Comparison of ENCODE assay signal across 8 cellular contexts in genomic region chr13:42270857-42271215, GRCh38. TPM values are rescaled to one million over a fixed set of nuclear protein-coding genes. Genes with fewer than 3 reads are reported as not detected.
DNase-seq lines count a peak whose midpoint lies in the region; ATAC-seq, FAIRE-seq and TF ChIP-seq lines count a peak whose summit lies in the region.

No MANE protein-coding gene starts in this region.

- CTCF ChIA-PET in naive thymus-derived CD4-positive, alpha-beta T cell (lab: Charles Lee): no interaction called here

- no peaks in the 10 kb centered on the region for H3K36me3 Mint-ChIP-seq in chondrocyte (ENCODE audit: low read depth)
- peaks cover 0 to 10% (median 0%) of the 10 kb centered on the region in 5 donors for H3K36me3 Mint-ChIP-seq in naive thymus-derived CD4-positive, alpha-beta T cell

- WGBS in HUES64: 84% methylated on average over 6 of the region's 6 CpGs

- POLR2A ChIA-PET in naive thymus-derived CD4-positive, alpha-beta T cell (lab: Charles Lee): interaction anchor here (0.6 to 2.7 kb wide), 3 partner anchors 10 to 768 kb away, joined by 5 to 11 read pairs (median 5); partner anchors contain the start of gene VWA8

- no peak overlapping the region for H3K27ac ChIP-seq in HUES64 (ENCODE audit: low read depth, low read length)
- peak overlapping the region; percentile 93 for H3K27ac ChIP-seq in naive thymus-derived CD4-positive, alpha-beta T cell (ENCODE audit: low read depth, low read length)

- no peaks in the 10 kb centered on the region for H3K27me3 ChIP-seq in HUES64 (ENCODE audit: insufficient read depth, low read length)
- H3K27me3 ChIP-seq in naive thymus-derived CD4-positive, alpha-beta T cell (ENCODE audit: control insufficient read depth in 2 of 2, insufficient read depth in 2 of 2, low read length in 2 of 2): no peaks in the 10 kb centered on the region

- H3K4me3 Mint-ChIP-seq in chondrocyte (ENCODE audit: unreplicated experiment): peak overlapping the region; percentile 98
- H3K4me3 Mint-ChIP-seq in naive thymus-derived CD4-positive, alpha-beta T cell: peak overlapping the region in 9 of 10 donors; percentile 84 to 98 (median 97)

- H3K27me3 Mint-ChIP-seq in chondrocyte (ENCODE audit: low read depth): no peaks in the 10 kb centered on the region
- H3K27me3 Mint-ChIP-seq in naive thymus-derived CD4-positive, alpha-beta T cell: peaks cover 0 to 5% (median 0%) of the 10 kb centered on the region in 5 donors

- TF ChIP-seq CTCF in AG09309 (IDR thresholded peaks at IDR 0.05; ENCODE audit: control insufficient read depth, insufficient read depth, low read depth, low read length, missing control alignments) (no peak), chondrocyte (IDR thresholded peaks at IDR 0.05) (no peak)

- peaks cover 41% of the 10 kb centered on the region for H3K4me1 Mint-ChIP-seq in chondrocyte (ENCODE audit: low read depth)
- H3K4me1 Mint-ChIP-seq in naive thymus-derived CD4-positive, alpha-beta T cell: peaks cover 16 to 50% (median 44%) of the 10 kb centered on the region in 7 donors

- no peak for ATAC-seq in naive thymus-derived CD4-positive, alpha-beta T cell
- ATAC-seq in GM21737 (IDR thresholded peaks at IDR 0.05; ENCODE audit: unreplicated experiment) (no peak), GM21723 (IDR thresholded peaks at IDR 0.05; ENCODE audit: unreplicated experiment) (no peak)

- DNase-seq in AG09309 (ENCODE audit: low read depth) (no peak), chondrocyte (ENCODE audit: low spot score) (no peak), GM19239 (ENCODE audit: insufficient read length, low spot score) (no peak), DMS53 (lab: John Stamatoyannopoulos, UW) (no peak)
- DNase-seq in naive thymus-derived CD4-positive, alpha-beta T cell: no peak

- H3K9me3 ChIP-seq in HUES64 (ENCODE audit: insufficient read depth, low read depth, low read length): peaks cover 16% of the 10 kb centered on the region
- no peaks in the 10 kb centered on the region for H3K9me3 ChIP-seq in naive thymus-derived CD4-positive, alpha-beta T cell (ENCODE audit: control insufficient read depth in 2 of 3, low read length in 3 of 3)

- H3K4me1 ChIP-seq in HUES64 (ENCODE audit: insufficient read depth, low read length): peaks cover 8% of the 10 kb centered on the region; the same call in 1 of the 2 replicates
- H3K4me1 ChIP-seq in naive thymus-derived CD4-positive, alpha-beta T cell (ENCODE audit: control insufficient read depth in 2 of 2, insufficient read depth in 2 of 2, low read length in 2 of 2): peaks cover 21% of the 10 kb centered on the region in 2 donors

- peak overlapping the region; percentile 94; the same call in 1 of the 2 replicates for H3K4me3 ChIP-seq in AG09309 (ENCODE audit: control insufficient read depth, low read depth, low read length)
- H3K4me3 ChIP-seq in HUES64 (ENCODE audit: low read length): peak overlapping the region; percentile 78
- H3K4me3 ChIP-seq in naive thymus-derived CD4-positive, alpha-beta T cell (ENCODE audit: low read length): peak overlapping the region; percentile 84

- H3K27ac Mint-ChIP-seq in chondrocyte (ENCODE audit: unreplicated experiment): no peak overlapping the region
- peak overlapping the region; percentile 75 to 98 (median 96) for H3K27ac Mint-ChIP-seq in naive thymus-derived CD4-positive, alpha-beta T cell

- peaks cover 8% of the 10 kb centered on the region for H3K9me3 Mint-ChIP-seq in chondrocyte (ENCODE audit: low read depth)
- H3K9me3 Mint-ChIP-seq in naive thymus-derived CD4-positive, alpha-beta T cell: peaks cover 0 to 4% (median 0%) of the 10 kb centered on the region in 11 donors

- intact Hi-C loops in naive thymus-derived CD4-positive, alpha-beta T cell (cut with micrococcal nuclease): loop anchor here (1.0 to 10.0 kb wide), 21 partner anchors 56 to 1874 kb away; partner anchors contain the start of genes MTRF1 (in 2 of the 2), CCDC122 (in 1 of the 2), DGKH (in 1 of the 2) and EPSTI1 (in 1 of the 2)

- 0 out of 2 replicates have a peak overlapping the region, but pooled peaks have one; percentile 69 for H3K9ac ChIP-seq in HUES64 (ENCODE audit: low read depth, low read length)

- H3K36me3 ChIP-seq in HUES64 (ENCODE audit: insufficient read depth, low read length): no peaks in the 10 kb centered on the region
- peaks cover 0 to 4% (median 0%) of the 10 kb centered on the region in 3 experiments for H3K36me3 ChIP-seq in naive thymus-derived CD4-positive, alpha-beta T cell (ENCODE audit: control insufficient read depth in 2 of 3, insufficient read depth in 3 of 3, low read length in 3 of 3)

- no peak for FAIRE-seq in GM19239 (lab: Jason Lieb, UNC)

RNA-seq across cellular contexts. Expression of gene AKAP11, which starts 1.1 kb away (rescaled TPM):
- polyA plus RNA-seq in HUES64 (2013, experiment 1 of 2): 11.2 TPM
- polyA plus RNA-seq in HUES64 (2013, experiment 2 of 2): 11.7 TPM
- total RNA-seq in chondrocyte: 34.3 to 38.3 TPM (median 34.9 TPM) in 3 replicates
- total RNA-seq in naive thymus-derived CD4-positive, alpha-beta T cell: 10 to 100 TPM; 23.2 to 42.1 (median 33.2) TPM
- 1 to 10 TPM; 2.6 to 3.2 TPM for polyA plus RNA-seq in naive thymus-derived CD4-positive, alpha-beta T cell
